In the genomic region with DNA sequence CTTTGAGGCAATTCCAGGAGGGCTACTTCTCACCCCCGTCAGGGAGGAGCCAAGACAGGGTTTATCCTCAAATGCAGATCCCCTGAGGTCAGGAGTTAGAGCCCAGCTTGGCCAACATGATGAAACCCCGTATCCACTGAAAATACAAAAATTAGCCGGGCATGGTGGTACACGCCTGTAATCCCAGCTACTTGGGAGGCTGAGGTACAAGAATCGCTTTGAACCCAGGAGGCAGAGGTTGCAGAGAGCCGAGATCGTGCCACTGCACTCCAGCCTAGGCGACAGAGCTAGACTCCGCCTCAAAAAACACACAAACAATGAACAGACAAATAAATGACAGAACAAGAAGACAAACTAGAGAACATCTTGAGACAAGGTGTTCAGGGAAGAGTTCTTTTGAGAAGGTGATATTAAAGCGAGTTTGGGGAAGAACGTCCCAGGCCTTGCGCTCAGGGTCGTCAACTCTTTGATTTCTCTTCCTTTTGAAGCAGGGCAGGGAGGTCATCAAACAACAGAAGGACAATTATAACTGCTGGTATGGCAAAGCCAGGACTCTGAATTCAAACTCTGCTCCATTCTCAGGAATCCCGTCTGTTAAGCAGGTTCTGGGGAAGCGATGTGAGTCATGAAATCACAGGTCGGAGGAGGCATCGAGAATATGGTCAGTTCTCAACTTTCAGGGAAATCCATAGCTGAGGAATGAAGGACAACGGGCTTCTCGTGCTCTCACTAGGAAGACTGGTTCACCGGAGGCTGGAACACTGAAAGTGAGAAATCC, we compare ENCODE assay signal across 1 cellular context.
TF ChIP-seq lines count a peak whose summit lies in the region.

No MANE protein-coding gene starts in this region.

TF ChIP-seq in K562, 482 proteins besides CTCF, POLR2A, EP300 and RAD21 (continued from another document and continues in another):
- peak; percentile 63; the same call in 1 of the 2 replicates for TF ChIP-seq ZBTB49 (CRISPR knock-in tag; IDR thresholded peaks at IDR 0.05; ENCODE audit: borderline replicate concordance)
- TF ChIP-seq SMARCA5 (IDR thresholded peaks at IDR 0.05): 0 out of 2 replicates have a peak, but pooled peaks have one; percentile 34
- 0 out of 4 replicates have a peak, but pooled peaks of 1 of the 2 experiments have one; percentile 12 for TF ChIP-seq HDAC1 (IDR thresholded peaks at IDR 0.05)
- TF ChIP-seq SMARCE1 (IDR thresholded peaks at IDR 0.05): peak; percentile 8; the same call in 1 of the 2 replicates
- TF ChIP-seq, protein P1, sequence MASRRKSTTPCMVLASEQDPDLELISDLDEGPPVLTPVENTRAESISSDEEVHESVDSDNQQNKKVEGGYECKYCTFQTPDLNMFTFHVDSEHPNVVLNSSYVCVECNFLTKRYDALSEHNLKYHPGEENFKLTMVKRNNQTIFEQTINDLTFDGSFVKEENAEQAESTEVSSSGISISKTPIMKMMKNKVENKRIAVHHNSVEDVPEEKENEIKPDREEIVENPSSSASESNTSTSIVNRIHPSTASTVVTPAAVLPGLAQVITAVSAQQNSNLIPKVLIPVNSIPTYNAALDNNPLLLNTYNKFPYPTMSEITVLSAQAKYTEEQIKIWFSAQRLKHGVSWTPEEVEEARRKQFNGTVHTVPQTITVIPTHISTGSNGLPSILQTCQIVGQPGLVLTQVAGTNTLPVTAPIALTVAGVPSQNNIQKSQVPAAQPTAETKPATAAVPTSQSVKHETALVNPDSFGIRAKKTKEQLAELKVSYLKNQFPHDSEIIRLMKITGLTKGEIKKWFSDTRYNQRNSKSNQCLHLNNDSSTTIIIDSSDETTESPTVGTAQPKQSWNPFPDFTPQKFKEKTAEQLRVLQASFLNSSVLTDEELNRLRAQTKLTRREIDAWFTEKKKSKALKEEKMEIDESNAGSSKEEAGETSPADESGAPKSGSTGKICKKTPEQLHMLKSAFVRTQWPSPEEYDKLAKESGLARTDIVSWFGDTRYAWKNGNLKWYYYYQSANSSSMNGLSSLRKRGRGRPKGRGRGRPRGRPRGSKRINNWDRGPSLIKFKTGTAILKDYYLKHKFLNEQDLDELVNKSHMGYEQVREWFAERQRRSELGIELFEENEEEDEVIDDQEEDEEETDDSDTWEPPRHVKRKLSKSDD (conservative IDR thresholded peaks at IDR 0.05; ENCODE audit: low read length): no peak
- TF ChIP-seq NKRF (IDR thresholded peaks at IDR 0.05; ENCODE audit: borderline replicate concordance): 0 out of 2 replicates have a peak, but pooled peaks have one; percentile 28
- no peak for TF ChIP-seq C11orf30 (IDR thresholded peaks at IDR 0.05; ENCODE audit: low read depth)
- TF ChIP-seq THRAP3 (IDR thresholded peaks at IDR 0.05; ENCODE audit: borderline replicate concordance): peak; percentile 75; the same call in 1 of the 2 replicates
- TF ChIP-seq GABPA (tag; conservative IDR thresholded peaks at IDR 0.05; ENCODE audit: low read depth): no peak
- TF ChIP-seq, protein P2, sequence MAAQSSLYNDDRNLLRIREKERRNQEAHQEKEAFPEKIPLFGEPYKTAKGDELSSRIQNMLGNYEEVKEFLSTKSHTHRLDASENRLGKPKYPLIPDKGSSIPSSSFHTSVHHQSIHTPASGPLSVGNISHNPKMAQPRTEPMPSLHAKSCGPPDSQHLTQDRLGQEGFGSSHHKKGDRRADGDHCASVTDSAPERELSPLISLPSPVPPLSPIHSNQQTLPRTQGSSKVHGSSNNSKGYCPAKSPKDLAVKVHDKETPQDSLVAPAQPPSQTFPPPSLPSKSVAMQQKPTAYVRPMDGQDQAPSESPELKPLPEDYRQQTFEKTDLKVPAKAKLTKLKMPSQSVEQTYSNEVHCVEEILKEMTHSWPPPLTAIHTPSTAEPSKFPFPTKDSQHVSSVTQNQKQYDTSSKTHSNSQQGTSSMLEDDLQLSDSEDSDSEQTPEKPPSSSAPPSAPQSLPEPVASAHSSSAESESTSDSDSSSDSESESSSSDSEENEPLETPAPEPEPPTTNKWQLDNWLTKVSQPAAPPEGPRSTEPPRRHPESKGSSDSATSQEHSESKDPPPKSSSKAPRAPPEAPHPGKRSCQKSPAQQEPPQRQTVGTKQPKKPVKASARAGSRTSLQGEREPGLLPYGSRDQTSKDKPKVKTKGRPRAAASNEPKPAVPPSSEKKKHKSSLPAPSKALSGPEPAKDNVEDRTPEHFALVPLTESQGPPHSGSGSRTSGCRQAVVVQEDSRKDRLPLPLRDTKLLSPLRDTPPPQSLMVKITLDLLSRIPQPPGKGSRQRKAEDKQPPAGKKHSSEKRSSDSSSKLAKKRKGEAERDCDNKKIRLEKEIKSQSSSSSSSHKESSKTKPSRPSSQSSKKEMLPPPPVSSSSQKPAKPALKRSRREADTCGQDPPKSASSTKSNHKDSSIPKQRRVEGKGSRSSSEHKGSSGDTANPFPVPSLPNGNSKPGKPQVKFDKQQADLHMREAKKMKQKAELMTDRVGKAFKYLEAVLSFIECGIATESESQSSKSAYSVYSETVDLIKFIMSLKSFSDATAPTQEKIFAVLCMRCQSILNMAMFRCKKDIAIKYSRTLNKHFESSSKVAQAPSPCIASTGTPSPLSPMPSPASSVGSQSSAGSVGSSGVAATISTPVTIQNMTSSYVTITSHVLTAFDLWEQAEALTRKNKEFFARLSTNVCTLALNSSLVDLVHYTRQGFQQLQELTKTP (IDR thresholded peaks at IDR 0.05; ENCODE audit: low read depth in 1 of 2, partially characterized antibody in 2 of 2): peak in 1 of 2 experiments; percentile 10
- TF ChIP-seq, protein P3, sequence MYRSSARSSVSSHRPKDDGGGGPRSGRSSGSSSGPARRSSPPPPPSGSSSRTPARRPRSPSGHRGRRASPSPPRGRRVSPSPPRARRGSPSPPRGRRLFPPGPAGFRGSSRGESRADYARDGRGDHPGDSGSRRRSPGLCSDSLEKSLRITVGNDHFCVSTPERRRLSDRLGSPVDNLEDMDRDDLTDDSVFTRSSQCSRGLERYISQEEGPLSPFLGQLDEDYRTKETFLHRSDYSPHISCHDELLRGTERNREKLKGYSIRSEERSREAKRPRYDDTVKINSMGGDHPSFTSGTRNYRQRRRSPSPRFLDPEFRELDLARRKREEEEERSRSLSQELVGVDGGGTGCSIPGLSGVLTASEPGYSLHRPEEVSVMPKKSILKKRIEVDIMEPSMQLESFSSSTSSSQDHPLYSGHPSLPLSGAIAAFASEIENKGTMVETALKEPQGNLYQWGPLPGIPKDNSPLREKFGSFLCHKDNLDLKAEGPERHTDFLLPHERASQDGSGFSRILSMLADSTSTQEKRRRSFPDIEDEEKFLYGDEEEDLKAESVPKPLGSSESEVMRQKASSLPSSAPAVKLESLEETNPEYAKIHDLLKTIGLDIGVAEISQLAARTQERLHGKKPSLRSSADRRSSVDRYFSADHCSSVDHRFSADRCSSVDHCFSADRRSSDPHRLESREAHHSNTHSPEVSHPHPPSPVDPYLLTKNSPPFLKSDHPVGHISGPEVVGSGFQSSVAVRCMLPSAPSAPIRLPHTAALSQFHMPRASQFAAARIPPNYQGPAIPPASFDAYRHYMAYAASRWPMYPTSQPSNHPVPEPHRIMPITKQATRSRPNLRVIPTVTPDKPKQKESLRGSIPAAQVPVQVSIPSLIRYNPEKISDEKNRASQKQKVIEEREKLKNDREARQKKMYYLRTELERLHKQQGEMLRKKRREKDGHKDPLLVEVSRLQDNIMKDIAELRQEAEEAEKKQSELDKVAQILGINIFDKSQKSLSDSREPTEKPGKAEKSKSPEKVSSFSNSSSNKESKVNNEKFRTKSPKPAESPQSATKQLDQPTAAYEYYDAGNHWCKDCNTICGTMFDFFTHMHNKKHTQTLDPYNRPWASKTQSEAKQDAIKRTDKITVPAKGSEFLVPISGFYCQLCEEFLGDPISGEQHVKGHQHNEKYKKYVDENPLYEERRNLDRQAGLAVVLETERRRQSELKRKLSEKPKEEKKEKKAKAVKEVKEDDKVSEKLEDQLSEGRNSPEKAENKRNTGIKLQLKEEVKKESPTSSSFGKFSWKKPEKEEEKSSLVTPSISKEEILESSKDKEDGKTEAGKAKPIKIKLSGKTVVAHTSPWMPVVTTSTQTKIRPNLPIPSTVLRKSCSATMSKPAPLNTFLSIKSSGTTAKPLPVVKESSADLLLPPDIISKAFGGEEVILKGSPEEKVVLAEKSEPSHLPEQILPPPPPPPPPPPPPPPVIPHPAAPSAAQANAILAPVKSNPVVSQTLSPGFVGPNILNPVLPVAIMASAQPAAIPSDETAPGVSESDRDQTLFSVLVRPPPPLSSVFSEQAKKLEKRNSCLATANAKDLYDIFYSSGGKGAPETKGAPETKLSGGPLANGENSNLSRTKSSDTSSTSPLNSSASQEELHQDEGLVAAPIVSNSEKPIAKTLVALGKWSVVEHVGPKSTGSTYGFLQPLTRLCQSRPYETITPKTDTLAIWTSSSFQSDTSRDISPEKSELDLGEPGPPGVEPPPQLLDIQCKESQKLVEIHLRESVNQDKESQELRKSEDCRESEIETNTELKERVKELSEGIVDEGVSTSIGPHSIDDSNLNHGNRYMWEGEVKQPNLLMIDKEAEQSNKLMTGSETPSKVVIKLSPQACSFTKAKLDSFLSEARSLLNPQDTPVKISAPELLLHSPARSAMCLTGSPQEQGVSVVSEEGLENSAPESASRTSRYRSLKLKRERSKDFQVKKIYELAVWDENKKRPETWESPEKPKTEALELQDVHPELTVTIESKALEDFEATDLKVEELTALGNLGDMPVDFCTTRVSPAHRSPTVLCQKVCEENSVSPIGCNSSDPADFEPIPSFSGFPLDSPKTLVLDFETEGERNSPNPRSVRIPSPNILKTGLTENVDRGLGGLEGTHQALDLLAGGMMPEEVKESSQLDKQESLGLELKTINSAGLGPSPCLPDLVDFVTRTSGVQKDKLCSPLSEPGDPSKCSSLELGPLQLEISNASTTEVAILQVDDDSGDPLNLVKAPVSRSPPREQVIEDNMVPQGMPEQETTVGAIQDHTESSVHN (IDR thresholded peaks at IDR 0.05; ENCODE audit: borderline replicate concordance in 1 of 2, low read depth in 1 of 2): 0 out of 4 replicates have a peak, but pooled peaks of 1 of the 2 experiments have one; percentile 0
- TF ChIP-seq RBBP5 (IDR thresholded peaks at IDR 0.05; ENCODE audit: borderline replicate concordance, insufficient read depth, low read length, poor library complexity, severe bottlenecking): peak; percentile 35
- peak; percentile 61; the same call in 1 of the 2 replicates for TF ChIP-seq NFRKB (IDR thresholded peaks at IDR 0.05; ENCODE audit: low read depth)
- TF ChIP-seq, protein P4, sequence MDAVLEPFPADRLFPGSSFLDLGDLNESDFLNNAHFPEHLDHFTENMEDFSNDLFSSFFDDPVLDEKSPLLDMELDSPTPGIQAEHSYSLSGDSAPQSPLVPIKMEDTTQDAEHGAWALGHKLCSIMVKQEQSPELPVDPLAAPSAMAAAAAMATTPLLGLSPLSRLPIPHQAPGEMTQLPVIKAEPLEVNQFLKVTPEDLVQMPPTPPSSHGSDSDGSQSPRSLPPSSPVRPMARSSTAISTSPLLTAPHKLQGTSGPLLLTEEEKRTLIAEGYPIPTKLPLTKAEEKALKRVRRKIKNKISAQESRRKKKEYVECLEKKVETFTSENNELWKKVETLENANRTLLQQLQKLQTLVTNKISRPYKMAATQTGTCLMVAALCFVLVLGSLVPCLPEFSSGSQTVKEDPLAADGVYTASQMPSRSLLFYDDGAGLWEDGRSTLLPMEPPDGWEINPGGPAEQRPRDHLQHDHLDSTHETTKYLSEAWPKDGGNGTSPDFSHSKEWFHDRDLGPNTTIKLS (IDR thresholded peaks at IDR 0.05; ENCODE audit: borderline replicate concordance, low read depth): peak; percentile 73
- no peak for TF ChIP-seq MTA3 (IDR thresholded peaks at IDR 0.05; ENCODE audit: borderline replicate concordance)
- 0 out of 2 replicates have a peak, but pooled peaks have one; percentile 32 for TF ChIP-seq HLTF (IDR thresholded peaks at IDR 0.05)
- 0 out of 2 replicates have a peak, but pooled peaks have one; percentile 23 for TF ChIP-seq ZBTB7A (IDR thresholded peaks at IDR 0.05; ENCODE audit: borderline replicate concordance, control insufficient read depth, low read depth, low read length)
- 0 out of 2 replicates have a peak, but pooled peaks have one; percentile 11 for TF ChIP-seq GMEB1 (CRISPR knock-in tag; IDR thresholded peaks at IDR 0.05)
- TF ChIP-seq ZNF57 (CRISPR knock-in tag; IDR thresholded peaks at IDR 0.05): no peak
